In genomic region chr2:15864176-15864769, GRCh38 we compare ENCODE assay signal across 33 cellular contexts.
"Had no signal": no experiment of that assay in that cellular context is flagged by ENCODE, and none has a peak within 500 bp of the region (broad histone marks: within the 10 kb centered on the region; RNA-seq: fewer than 3 reads in every experiment).

No MANE protein-coding gene starts in this region.

- DNase-seq: Karpas-422, Kasumi-1, MG63, MM.1S, MV-4-11, NCI-H1048, NCI-H1092, NCI-H1092 treated with DMSO at 0.1 percent for 48 hours, NCI-H1105, NCI-H1105 treated with DMSO at 0.1 percent for 48 hours, NCI-H1417, NCI-H1417 treated with DMSO at 0.1 percent for 48 hours, NCI-H1436, NCI-H1436 treated with DMSO at 0.1 percent for 48 hours, NCI-H146, NCI-H1694, NCI-H1694 treated with DMSO at 0.1 percent for 48 hours, NCI-H187, NCI-H187 treated with DMSO at 0.1 percent for 48 hours, NCI-H1930, NCI-H2029, NCI-H2029 treated with DMSO at 0.1 percent for 48 hours, NCI-H2081, NCI-H2081 treated with DMSO at 0.1 percent for 48 hours, NCI-H2107, NCI-H2171, NCI-H2171 treated with DMSO at 0.1 percent for 48 hours, NCI-H2227 treated with DMSO at 0.1 percent for 48 hours, NCI-H226, NCI-H345, NCI-H446, NCI-H446 treated with DMSO at 0.1 percent for 48 hours, NCI-H510A had no signal
